In genomic region chr1:2233468-2233867, GRCh38 we compare ENCODE assay signal across 8 cellular contexts. TPM values are rescaled to one million over a fixed set of nuclear protein-coding genes. Genes with fewer than 3 reads are reported as not detected.
A peak's percentile ranks its signal among the peaks of the same experiment; 100 is the strongest.
DNase-seq lines count a peak whose midpoint lies in the region; ATAC-seq, FAIRE-seq and TF ChIP-seq lines count a peak whose summit lies in the region.

No MANE protein-coding gene starts in this region.

- H3K27ac ChIP-seq in GM12878 (ENCODE audit: control insufficient read depth, insufficient read depth) (peak overlapping the region; percentile 61; the same call in 1 of the 2 replicates), kidney (ENCODE audit: low read depth in 2 of 2, low read length in 2 of 2) (peak overlapping the region in 1 of 2 donors; percentile 94)

- ATAC-seq in GM12878 = no peak
- ATAC-seq in stimulated activated naive B cell treated with anti-CD40 and anti-IgM and Interleukin-4, amounts not matched to agents 10 μg/mL and 1 μg/mL and 100 μg/mL, for 72 hours (replicated peaks) = no peak
- no peak for ATAC-seq in GM18519 (IDR thresholded peaks at IDR 0.05; ENCODE audit: low FRiP score, unreplicated experiment)
- ATAC-seq in HG02840 (IDR thresholded peaks at IDR 0.05; ENCODE audit: low FRiP score, unreplicated experiment) = no peak

- H3K36me3 Mint-ChIP-seq in stimulated activated naive B cell treated with anti-CD40 and anti-IgM and Interleukin-4, amounts not matched to agents 10 μg/mL and 1 μg/mL and 100 μg/mL, for 72 hours = peaks cover 4 to 25% of the 10 kb centered on the region in 2 donors

- TF ChIP-seq RAD21 in GM12878 (IDR thresholded peaks at IDR 0.05; ENCODE audit: insufficient read depth, low read depth, low read length) = no peak

- CTCF ChIA-PET in GM12878 (lab: Yijun Ruan, JAX) = interaction anchor here (0.6 to 1.9 kb wide), 4 partner anchors 9 to 146 kb away, joined by 3 to 8 read pairs (median 3); partner anchors contain the start of gene FAAP20

- no peak for TF ChIP-seq EP300 in GM12878 (IDR thresholded peaks at IDR 0.05; ENCODE audit: borderline replicate concordance in 1 of 2, control insufficient read depth in 1 of 2, low read depth in 2 of 2, low read length in 2 of 2)

- no peaks in the 10 kb centered on the region for H3K27me3 Mint-ChIP-seq in stimulated activated naive B cell treated with anti-CD40 and anti-IgM and Interleukin-4, amounts not matched to agents 10 μg/mL and 1 μg/mL and 100 μg/mL, for 72 hours

- 0 out of 2 replicates have a peak, but pooled peaks cover 8% of the 10 kb centered on the region for H4K20me1 ChIP-seq in GM12878 (ENCODE audit: control insufficient read depth, insufficient read depth)

- no peak for TF ChIP-seq CTCF in NB4 (IDR thresholded peaks at IDR 0.05; ENCODE audit: low read depth, low read length)
- no peak for TF ChIP-seq CTCF in GM12878 (IDR thresholded peaks at IDR 0.05 in 2 of 3, conservative IDR thresholded peaks at IDR 0.05 in 1 of 3; ENCODE audit: control insufficient read depth in 2 of 3, extremely low read depth in 1 of 3, insufficient read depth in 1 of 3, low read depth in 3 of 3, low read length in 3 of 3)
- TF ChIP-seq CTCF in kidney (IDR thresholded peaks at IDR 0.05; ENCODE audit: borderline replicate concordance, extremely low read depth, insufficient read depth) = no peak

- in situ Hi-C loops in GM12878 (cut with MboI) = no loop called here

- no peak overlapping the region for H3K27ac Mint-ChIP-seq in stimulated activated naive B cell treated with anti-CD40 and anti-IgM and Interleukin-4, amounts not matched to agents 10 μg/mL and 1 μg/mL and 100 μg/mL, for 72 hours

- H3K9me3 ChIP-seq in GM12878 (replicated peaks; ENCODE audit: control insufficient read depth, insufficient read depth, low read length) (no peaks in the 10 kb centered on the region), kidney (ENCODE audit: control insufficient read depth in 1 of 2, low read length in 2 of 2) (no peaks in the 10 kb centered on the region)

- H3K4me3 Mint-ChIP-seq in stimulated activated naive B cell treated with anti-CD40 and anti-IgM and Interleukin-4, amounts not matched to agents 10 μg/mL and 1 μg/mL and 100 μg/mL, for 72 hours = peak overlapping the region; percentile 39 to 59

- H3K4me1 ChIP-seq in GM12878 (ENCODE audit: control insufficient read depth, insufficient read depth, low read length) (peaks cover 34% of the 10 kb centered on the region), kidney (ENCODE audit: control insufficient read depth in 1 of 2, insufficient read depth in 1 of 2, low read depth in 1 of 2, low read length in 2 of 2) (peaks cover 43 to 75% of the 10 kb centered on the region in 2 donors)

- DNase-seq in NB4 (ENCODE audit: low read depth) = peak; percentile 34
- no peak for DNase-seq in GM12878 (ENCODE audit: low read depth, low spot score)
- DNase-seq in kidney = peak; percentile 78
- DNase-seq in stimulated activated naive B cell treated with anti-CD40 and anti-IgM and Interleukin-4, amounts not matched to agents 10 μg/mL and 1 μg/mL and 100 μg/mL, for 72 hours = no peak
- DNase-seq in SHP77 treated with DMSO at 0.1 percent for 48 hours (lab: John Stamatoyannopoulos, UW) = no peak
- DNase-seq in germinal center (ENCODE audit: low spot score) = no peak

- peaks cover 0 to 2% of the 10 kb centered on the region in 2 experiments; a peak in 2 of 4 replicates for H3K36me3 ChIP-seq in GM12878 (ENCODE audit: control insufficient read depth in 2 of 2, insufficient read depth in 2 of 2, low read length in 1 of 2)
- no peaks in the 10 kb centered on the region for H3K36me3 ChIP-seq in kidney (ENCODE audit: control insufficient read depth in 1 of 2, insufficient read depth in 2 of 2, low read length in 2 of 2)

- BruUV-seq in GM12878 (replicated peaks; lab: Mats Ljungman, UMichigan) = no TSS peak

- FAIRE-seq in GM12878 (lab: Jason Lieb, UNC) (no peak), kidney (lab: Jason Lieb, UNC) (no peak)

- TF ChIP-seq POLR2A in NB4 (IDR thresholded peaks at IDR 0.05; ENCODE audit: extremely low read depth, insufficient read length) (no peak), GM12878 (IDR thresholded peaks at IDR 0.05; ENCODE audit: low read depth, low read length) (no peak)

- peaks cover 74% of the 10 kb centered on the region for H3K79me2 ChIP-seq in GM12878 (ENCODE audit: control insufficient read depth, insufficient read depth, low read length)

- SMC1A ChIA-PET in GM12878 (lab: Charles Lee; ENCODE audit: uncharacterized antibody, unreplicated experiment) = interaction anchor here (0.6 to 1.6 kb wide), 3 partner anchors 14 to 82 kb away, joined by 3 to 4 read pairs (median 3); partner anchors contain the start of gene FAAP20

- no peak overlapping the region for H2AFZ ChIP-seq in GM12878 (ENCODE audit: control insufficient read depth, low read depth, low read length)

- H3K9ac ChIP-seq in GM12878 (ENCODE audit: control insufficient read depth, insufficient read depth, low read length) (peak overlapping the region; percentile 34; the same call in 1 of the 2 replicates), kidney (ENCODE audit: low read length in 2 of 2) (peak overlapping the region in 1 of 2 donors; percentile 40)

- WGBS in GM12878 (ENCODE audit: insufficient coverage, insufficient replicate concordance, low lambda C conversion rate, missing lambda C conversion rate) = 64% methylated on average over 12 of the region's 12 CpGs

- intact Hi-C loops in GM12878 (cut with micrococcal nuclease; ENCODE audit: unreplicated experiment) = loop anchor here (10.0 kb wide), 1 partner anchor 61 kb away; no protein-coding TSS in a partner anchor
- intact Hi-C loops in kidney (cut with DNase I) = no loop called here

- RAD21 ChIA-PET in GM12878 (lab: Charles Lee; ENCODE audit: unreplicated experiment) = interaction anchor here (1.5 to 3.0 kb wide), 3 partner anchors 29 to 83 kb away, joined by 4 to 13 read pairs (median 4); no protein-coding TSS in a partner anchor

- no peaks in the 10 kb centered on the region for H3K9me3 Mint-ChIP-seq in stimulated activated naive B cell treated with anti-CD40 and anti-IgM and Interleukin-4, amounts not matched to agents 10 μg/mL and 1 μg/mL and 100 μg/mL, for 72 hours

- POLR2A ChIA-PET in GM12878 (lab: Charles Lee) = interaction anchor here (0.7 to 1.5 kb wide), 2 partner anchors 10 to 67 kb away, joined by 3 read pairs; no protein-coding TSS in a partner anchor

- peak overlapping the region; percentile 88 for H3K4me2 ChIP-seq in GM12878 (ENCODE audit: control insufficient read depth, insufficient read depth)

- H3K4me3 ChIP-seq in NB4 (ENCODE audit: low read depth, low read length) = peak overlapping the region; percentile 48
- peak overlapping the region; percentile 57; the same call in 1 of the 2 replicates for H3K4me3 ChIP-seq in GM12878
- H3K4me3 ChIP-seq in kidney (ENCODE audit: low read length in 2 of 2) = peak overlapping the region in 1 of 2 donors; percentile 41

- no peaks in the 10 kb centered on the region for H3K27me3 ChIP-seq in GM12878 (replicated peaks in 1 of 2; ENCODE audit: control insufficient read depth in 2 of 2, insufficient read depth in 2 of 2, low read length in 1 of 2)

- H3K4me1 Mint-ChIP-seq in stimulated activated naive B cell treated with anti-CD40 and anti-IgM and Interleukin-4, amounts not matched to agents 10 μg/mL and 1 μg/mL and 100 μg/mL, for 72 hours = peaks cover 59 to 88% of the 10 kb centered on the region in 2 donors

TF ChIP-seq in GM12878, 131 proteins besides CTCF, POLR2A, EP300 and RAD21 (continues in another document):
- TF ChIP-seq PAX8 (IDR thresholded peaks at IDR 0.05) = no peak
- no peak for TF ChIP-seq CREB1 (IDR thresholded peaks at IDR 0.05; ENCODE audit: low read depth)
- no peak for TF ChIP-seq MEF2B (IDR thresholded peaks at IDR 0.05; ENCODE audit: partially characterized antibody, poor library complexity, severe bottlenecking)
- no peak for TF ChIP-seq HDAC6 (IDR thresholded peaks at IDR 0.05; ENCODE audit: unreplicated experiment)

RNA-seq across cellular contexts. Expression of gene SKI, which starts 5.3 kb away (rescaled TPM):
- total RNA-seq in GM12878 (2013; cell fraction: nucleolus; rRNA removed) = 11.9 and 13.5 TPM in 2 replicates
- 2.1 and 3.2 TPM in 2 replicates for total RNA-seq in GM12878 (2014; rRNA removed)
- total RNA-seq in GM12878 (2014; rRNA removed; fragmentation: Illumina TruSeq; extraction: Trizol) = 0.54 and 0.55 TPM in 2 replicates
- 11.6 and 14.9 TPM in 2 replicates for total RNA-seq in GM12878 (2021)
- polyA plus RNA-seq in GM12878 (2011; ENCODE audit: low read depth) = 1.7 TPM
- 0.99 and 1.4 TPM in 2 replicates for polyA plus RNA-seq in GM12878 (2011; rRNA removed)
- 1.7 and 2.1 TPM in 2 replicates for polyA plus RNA-seq in GM12878 (2011; cell fraction: cytosol; rRNA removed)
- polyA plus RNA-seq in GM12878 (2011; cell fraction: nucleus; rRNA removed) = 4.9 and 8.7 TPM in 2 replicates
- 4.4 and 4.7 TPM in 2 replicates for polyA plus RNA-seq in GM12878 (2012)
- polyA plus RNA-seq in GM12878 (2014; fragmentation: Illumina TruSeq; extraction: Trizol) = 2.4 and 3.8 TPM in 2 replicates
- under 1 TPM; 0.03 to 0.07 TPM for polyA plus RNA-seq in GM12878 (2014; fragmentation: Nextera tagmentation; extraction: Ambion mirVana)
- 4.8 and 5.2 TPM in 2 replicates for polyA plus RNA-seq in GM12878 (2014; rRNA removed)
- under 1 TPM; 0.18 to 0.54 TPM for polyA plus RNA-seq in GM12878 (2016; fragmentation: Nextera tagmentation; extraction: Ambion mirVana)
- polyA minus RNA-seq in GM12878 (2011; rRNA and poly(A)+ RNA removed) = 1.0 and 2.2 TPM in 2 replicates
- 2.9 and 3.6 TPM in 2 replicates for polyA minus RNA-seq in GM12878 (2011; cell fraction: cytosol; rRNA and poly(A)+ RNA removed)
- polyA minus RNA-seq in GM12878 (2011; cell fraction: nucleus; rRNA and poly(A)+ RNA removed) = 3.9 and 4.3 TPM in 2 replicates
- 78.6 TPM for total RNA-seq in kidney
- polyA plus RNA-seq in kidney (ENCODE audit: insufficient read depth, low read depth, low replicate concordance) = 9.2 TPM

RNA-seq across cellular contexts. Expression of gene FAAP20, which starts 38.9 kb away (rescaled TPM):
- total RNA-seq in GM12878 (2013; cell fraction: nucleolus; rRNA removed) = 13.3 and 16.5 TPM in 2 replicates
- total RNA-seq in GM12878 (2014; rRNA removed) (32.5 and 34.7 TPM in 2 replicates), GM12878 (2014; rRNA removed; fragmentation: Illumina TruSeq; extraction: Trizol) (3.6 and 4.4 TPM in 2 replicates), GM12878 (2021) (68.5 and 71.2 TPM in 2 replicates), kidney (69.0 TPM)
- 7.1 TPM for polyA plus RNA-seq in GM12878 (2011; ENCODE audit: low read depth)
- polyA plus RNA-seq in GM12878 (2011; rRNA removed) (2.6 and 7.0 TPM in 2 replicates), GM12878 (2014; fragmentation: Illumina TruSeq; extraction: Trizol) (0.43 and 2.6 TPM in 2 replicates), GM12878 (2014; fragmentation: Nextera tagmentation; extraction: Ambion mirVana) (1 to 10 TPM in 1 of 2 experiments, under 1 TPM in 1; 0.79 to 1.2 TPM), GM12878 (2014; rRNA removed) (89.9 and 91.8 TPM in 2 replicates), GM12878 (2016; fragmentation: Nextera tagmentation; extraction: Ambion mirVana) (10 to 100 TPM; 57.2 to 60.2 TPM), kidney (ENCODE audit: insufficient read depth, low read depth, low replicate concordance) (109 TPM)
- 13.0 and 30.7 TPM in 2 replicates for polyA plus RNA-seq in GM12878 (2011; cell fraction: cytosol; rRNA removed)
- polyA plus RNA-seq in GM12878 (2011; cell fraction: nucleus; rRNA removed) = 20.8 and 30.9 TPM in 2 replicates
- polyA plus RNA-seq in GM12878 (2012) = 26.3 and 32.4 TPM in 2 replicates
- polyA minus RNA-seq in GM12878 (2011; rRNA and poly(A)+ RNA removed) = 1.5 and 4.7 TPM in 2 replicates
- 3.3 and 9.1 TPM in 2 replicates for polyA minus RNA-seq in GM12878 (2011; cell fraction: cytosol; rRNA and poly(A)+ RNA removed)
- 5.6 and 10.3 TPM in 2 replicates for polyA minus RNA-seq in GM12878 (2011; cell fraction: nucleus; rRNA and poly(A)+ RNA removed)

Comparison
In these comparisons a context has a peak if more than half of its experiments do, and no peak if none do; other contexts are left out.
1. DNase-seq: peak in NB4 (single experiment) and kidney (single experiment); none in GM12878 (single experiment), stimulated activated naive B cell treated with anti-CD40 and anti-IgM and Interleukin-4, amounts not matched to agents 10 μg/mL and 1 μg/mL and 100 μg/mL, for 72 hours (single experiment), SHP77 treated with DMSO at 0.1 percent for 48 hours (single experiment) and germinal center (single experiment).